Comparison of ENCODE assay signal across 8 cellular contexts in genomic region chr18:62183578-62184195, GRCh38. TPM values are rescaled to one million over a fixed set of nuclear protein-coding genes. Genes with fewer than 3 reads are reported as not detected.
A peak's percentile ranks its signal among the peaks of the same experiment; 100 is the strongest.
DNase-seq lines count a peak whose midpoint lies in the region; ATAC-seq, FAIRE-seq and TF ChIP-seq lines count a peak whose summit lies in the region.

No MANE protein-coding gene starts in this region.

- ATAC-seq in GM21576 (IDR thresholded peaks at IDR 0.05; ENCODE audit: unreplicated experiment) (no peak), GM21360 (IDR thresholded peaks at IDR 0.05; ENCODE audit: unreplicated experiment) (no peak)

- no peak overlapping the region for H3K4me3 ChIP-seq in LNCaP clone FGC (ENCODE audit: low read depth, low read length)

- DNase-seq in NOMO-1 treated with DMSO at 0.1 percent for 48 hours (lab: John Stamatoyannopoulos, UW; ENCODE audit: unreplicated experiment) (peak; percentile 40), NOMO-1 treated with dmso at 0.1 percent for 144 hours (lab: John Stamatoyannopoulos, UW; ENCODE audit: unreplicated experiment) (no peak), LNCaP clone FGC (ENCODE audit: low read depth) (no peak), SKM-1 (lab: John Stamatoyannopoulos, UW; ENCODE audit: unreplicated experiment) (peak; percentile 38), mucosa of gallbladder (ENCODE audit: low spot score) (peak; percentile 23)

- peak; percentile 95 for FAIRE-seq in colon (lab: Jason Lieb, UNC)

- peak; percentile 90 for TF ChIP-seq CTCF in LNCaP clone FGC (IDR thresholded peaks at IDR 0.05; ENCODE audit: control insufficient read depth, extremely low read depth, insufficient read depth)

RNA-seq across cellular contexts. Expression of gene PIGN, which starts 3.2 kb away (rescaled TPM):
- total RNA-seq in mucosa of gallbladder, result 24.2 TPM

RNA-seq across cellular contexts. Expression of gene RELCH, which starts 3.4 kb away (rescaled TPM):
- total RNA-seq in mucosa of gallbladder, result 31.0 TPM

Comparison
In these comparisons a context has a peak if more than half of its experiments do, and no peak if none do; other contexts are left out.
1. DNase-seq: peak in NOMO-1 treated with DMSO at 0.1 percent for 48 hours (single experiment), SKM-1 (single experiment) and mucosa of gallbladder (single experiment); none in NOMO-1 treated with dmso at 0.1 percent for 144 hours (single experiment) and LNCaP clone FGC (single experiment).